ENCODE assay signal across 25 cellular contexts in genomic region chr1:90370696-90371095, GRCh38.
A peak's percentile ranks its signal among the peaks of the same experiment; 100 is the strongest.
DNase-seq lines count a peak whose midpoint lies in the region; ATAC-seq, FAIRE-seq and TF ChIP-seq lines count a peak whose summit lies in the region.
"Had no signal": no experiment of that assay in that cellular context is flagged by ENCODE, and none has a peak within 500 bp of the region (broad histone marks: within the 10 kb centered on the region; RNA-seq: fewer than 3 reads in every experiment).

No MANE protein-coding gene starts in this region.

- CTCF ChIA-PET in PC-3 (lab: Charles Lee): interaction anchor here (0.5 to 0.6 kb wide), 2 partner anchors 23 to 197 kb away, joined by 4 read pairs; no protein-coding TSS in a partner anchor

- H3K4me3 ChIP-seq in DND-41 (ENCODE audit: low read depth in 1 of 2, low read length in 2 of 2) (no peak overlapping the region), PC-3 (ENCODE audit: low read length) (no peak overlapping the region), bronchial epithelial cell (ENCODE audit: low read depth, low read length) (no peak overlapping the region), smooth muscle cell (no peak overlapping the region), hepatocyte (no peak overlapping the region)
- H3K4me3 ChIP-seq: esophagus squamous epithelium, lower lobe of right lung, mucosa of descending colon, ovary, SJSA1 had no signal

- no peak for TF ChIP-seq CTCF in DND-41 (IDR thresholded peaks at IDR 0.05; ENCODE audit: borderline replicate concordance, extremely low read depth, low read length, poor library complexity, severe bottlenecking)
- TF ChIP-seq CTCF in PC-3 (conservative IDR thresholded peaks at IDR 0.05; ENCODE audit: low read depth, low read length): no peak
- no peak for TF ChIP-seq CTCF in bronchial epithelial cell (IDR thresholded peaks at IDR 0.05; ENCODE audit: insufficient read depth, low read length, severe bottlenecking)
- TF ChIP-seq CTCF in smooth muscle cell (IDR thresholded peaks at IDR 0.05; ENCODE audit: borderline replicate concordance, insufficient read depth, poor library complexity, severe bottlenecking): no peak
- TF ChIP-seq CTCF in hepatocyte (IDR thresholded peaks at IDR 0.05; ENCODE audit: poor library complexity): no peak

- no peak overlapping the region for H3K9ac ChIP-seq in DND-41 (ENCODE audit: low read depth, low read length)
- no peak overlapping the region for H3K9ac ChIP-seq in PC-3 (ENCODE audit: low read length)
- H3K9ac ChIP-seq in smooth muscle cell (ENCODE audit: low read depth): peak overlapping the region; percentile 30

- no peaks in the 10 kb centered on the region for H3K9me2 ChIP-seq in PC-3 (replicated peaks; ENCODE audit: low read length)
- H3K9me2 ChIP-seq in hepatocyte (replicated peaks; ENCODE audit: insufficient read depth): no peaks in the 10 kb centered on the region

- H3K27me3 ChIP-seq in DND-41 (ENCODE audit: insufficient read depth, low read length, poor library complexity) (no peaks in the 10 kb centered on the region), PC-3 (ENCODE audit: low read length) (peaks cover 21% of the 10 kb centered on the region), bronchial epithelial cell (ENCODE audit: control insufficient read depth, insufficient read depth, low read length) (no peaks in the 10 kb centered on the region), smooth muscle cell (ENCODE audit: low read depth) (peaks cover 3% of the 10 kb centered on the region), hepatocyte (no peaks in the 10 kb centered on the region)
- H3K27me3 ChIP-seq: esophagus squamous epithelium, ovary had no signal

- POLR2A ChIA-PET in PC-3 (lab: Charles Lee; ENCODE audit: unreplicated experiment): no interaction called here

- H2AFZ ChIP-seq in DND-41 (ENCODE audit: low read depth, low read length) (no peak overlapping the region), PC-3 (ENCODE audit: low read length) (no peak overlapping the region), smooth muscle cell (ENCODE audit: low read depth) (no peak overlapping the region), hepatocyte (no peak overlapping the region)

- no peaks in the 10 kb centered on the region for H3K36me3 ChIP-seq in DND-41 (ENCODE audit: insufficient read depth, low read length)
- H3K36me3 ChIP-seq in PC-3 (ENCODE audit: low read depth, low read length): no peaks in the 10 kb centered on the region
- no peaks in the 10 kb centered on the region for H3K36me3 ChIP-seq in bronchial epithelial cell (ENCODE audit: control insufficient read depth, insufficient read depth, low read length)
- H3K36me3 ChIP-seq in smooth muscle cell (ENCODE audit: low read depth): no peaks in the 10 kb centered on the region
- no peaks in the 10 kb centered on the region for H3K36me3 ChIP-seq in hepatocyte (replicated peaks; ENCODE audit: insufficient read depth, low read depth)
- H3K36me3 ChIP-seq: esophagus squamous epithelium, lower lobe of right lung, ovary, SJSA1 had no signal

- FAIRE-seq in bronchial epithelial cell (lab: Jason Lieb, UNC): no peak
- FAIRE-seq: H1, kidney, small intestine had no signal

- H3K9me3 ChIP-seq in DND-41 (ENCODE audit: insufficient read depth, low read length, severe bottlenecking): no peaks in the 10 kb centered on the region
- no peaks in the 10 kb centered on the region for H3K9me3 ChIP-seq in PC-3 (ENCODE audit: low read length)
- H3K9me3 ChIP-seq in smooth muscle cell (replicated peaks; ENCODE audit: low read depth): no peaks in the 10 kb centered on the region
- H3K9me3 ChIP-seq in hepatocyte (ENCODE audit: low read depth): no peaks in the 10 kb centered on the region
- H3K9me3 ChIP-seq: esophagus squamous epithelium, lower lobe of right lung, mucosa of descending colon, ovary, SJSA1 had no signal

- intact Hi-C loops in PC-3 (cut with micrococcal nuclease): no loop called here

- no peak overlapping the region for H3K4me2 ChIP-seq in DND-41 (ENCODE audit: insufficient read depth, low read length)
- no peak overlapping the region for H3K4me2 ChIP-seq in PC-3 (ENCODE audit: low read length)
- H3K4me2 ChIP-seq in smooth muscle cell: peak overlapping the region; percentile 47
- H3K4me2 ChIP-seq in hepatocyte: no peak overlapping the region

- H3F3A ChIP-seq in PC-3 (ENCODE audit: low read length, unreplicated experiment) (no peaks in the 10 kb centered on the region), smooth muscle cell (ENCODE audit: low read depth) (no peaks in the 10 kb centered on the region)

- H3K79me2 ChIP-seq in DND-41 (ENCODE audit: insufficient read depth, low read length): no peaks in the 10 kb centered on the region
- no peaks in the 10 kb centered on the region for H3K79me2 ChIP-seq in PC-3 (ENCODE audit: low read length)
- no peaks in the 10 kb centered on the region for H3K79me2 ChIP-seq in smooth muscle cell (ENCODE audit: low read depth)
- no peaks in the 10 kb centered on the region for H3K79me2 ChIP-seq in hepatocyte

- ATAC-seq in DND-41 (ENCODE audit: insufficient read depth, low read depth) (0 out of 3 replicates have a peak, but pooled peaks have one; percentile 9), PC-3 (peak; percentile 50)
- ATAC-seq: lower lobe of right lung, mucosa of descending colon had no signal

- H3K27ac ChIP-seq in DND-41 (ENCODE audit: low read length) (no peak overlapping the region), PC-3 (ENCODE audit: low read length) (peak overlapping the region; percentile 39), smooth muscle cell (ENCODE audit: low read depth) (peak overlapping the region; percentile 90), hepatocyte (no peak overlapping the region)
- H3K27ac ChIP-seq: esophagus squamous epithelium, lower lobe of right lung, ovary had no signal

- no TSS peak for BruUV-seq in PC-3 (replicated peaks; lab: Mats Ljungman, UMichigan)

- 56% methylated on average over 3 of the region's 3 CpGs for WGBS in smooth muscle cell (ENCODE audit: low lambda C conversion rate)
- 98% methylated on average over 3 of the region's 3 CpGs for WGBS in hepatocyte (ENCODE audit: low lambda C conversion rate, missing lambda C conversion rate)

- H4K20me1 ChIP-seq in DND-41 (ENCODE audit: insufficient read depth, low read length): no peaks in the 10 kb centered on the region
- no peaks in the 10 kb centered on the region for H4K20me1 ChIP-seq in PC-3 (ENCODE audit: low read length)
- no peaks in the 10 kb centered on the region for H4K20me1 ChIP-seq in smooth muscle cell (ENCODE audit: low read depth)
- H4K20me1 ChIP-seq in hepatocyte (ENCODE audit: insufficient read depth, poor library complexity, severe bottlenecking): no peaks in the 10 kb centered on the region

- H3K4me1 ChIP-seq in DND-41 (ENCODE audit: insufficient read depth, low read length): peaks cover 28% of the 10 kb centered on the region
- H3K4me1 ChIP-seq in PC-3 (ENCODE audit: insufficient read depth, low read length): peaks cover 14% of the 10 kb centered on the region; the same call in 1 of the 2 replicates
- H3K4me1 ChIP-seq in smooth muscle cell (ENCODE audit: low read depth): peaks cover 10% of the 10 kb centered on the region
- H3K4me1 ChIP-seq in hepatocyte (ENCODE audit: insufficient read depth): no peaks in the 10 kb centered on the region
- H3K4me1 ChIP-seq: esophagus squamous epithelium, lower lobe of right lung had no signal

- no peak for DNase-seq in DND-41
- DNase-seq in PC-3: peak; percentile 63
- peak; percentile 18 for DNase-seq in bronchial epithelial cell (ENCODE audit: low read depth)
- DNase-seq in smooth muscle cell (lab: John Stamatoyannopoulos, UW; ENCODE audit: unreplicated experiment): no peak
- DNase-seq in KG1 (lab: John Stamatoyannopoulos, UW): no peak
- DNase-seq in iPS-NIHi11 (ENCODE audit: low spot score): no peak
- DNase-seq in hepatocyte (ENCODE audit: low spot score): no peak
- DNase-seq: activated CD4-positive, alpha-beta memory T cell treated with anti-CD3 and anti-CD28 coated beads, Interleukin-2, amount 10 ng/mL, durations not matched to agents 7 days and 5 days; activated CD4-positive, alpha-beta T cell treated with anti-CD3 and anti-CD28 coated beads for 1 hour; anterior cingulate cortex; dermis blood vessel endothelial cell; esophagus squamous epithelium; kidney; lower lobe of right lung; mucosa of descending colon; NCI-H1105; NCI-H1930; nephron progenitor cell; ovary; retina; small intestine; substantia nigra; T-helper 1 cell had no signal

Comparison
In these comparisons a context has a peak if more than half of its experiments do, and no peak if none do; other contexts are left out.
1. DNase-seq: peak in PC-3 (single experiment) and bronchial epithelial cell (single experiment); none in DND-41 (single experiment), smooth muscle cell (single experiment), KG1 (single experiment), iPS-NIHi11 (single experiment) and hepatocyte (single experiment).
2. H3K27ac ChIP-seq: peak in PC-3 (single experiment) and smooth muscle cell (single experiment); none in DND-41 (single experiment) and hepatocyte (single experiment).